In genomic region chr4:126895988-126896570, GRCh38 we compare ENCODE assay signal across 14 cellular contexts.
DNase-seq lines count a peak whose midpoint lies in the region; ATAC-seq and TF ChIP-seq lines count a peak whose summit lies in the region.
"Had no signal": no experiment of that assay in that cellular context is flagged by ENCODE, and none has a peak within 500 bp of the region (broad histone marks: within the 10 kb centered on the region; RNA-seq: fewer than 3 reads in every experiment).

No MANE protein-coding gene starts in this region.

- no peak overlapping the region for H2AFZ ChIP-seq in MM.1S (ENCODE audit: low read length)

- H3K79me2 ChIP-seq in MM.1S (ENCODE audit: low read length) = no peaks in the 10 kb centered on the region

- peaks cover 11% of the 10 kb centered on the region; the same call in 1 of the 2 replicates for H3K4me1 ChIP-seq in MM.1S (ENCODE audit: low read length)
- H3K4me1 ChIP-seq: A549, BE2C had no signal

- H3K4me2 ChIP-seq in MM.1S (ENCODE audit: low read depth, low read length) = no peak overlapping the region
- H3K4me2 ChIP-seq: A549 had no signal

- H3K36me3 ChIP-seq in MM.1S (replicated peaks; ENCODE audit: insufficient read depth, low read length) = no peaks in the 10 kb centered on the region
- H3K36me3 ChIP-seq: BE2C had no signal

- POLR2A ChIA-PET in HEK293T (lab: Yijun Ruan, JAX) = no interaction called here

- peak; percentile 21 for DNase-seq in MM.1S
- DNase-seq in iris pigment epithelial cell (ENCODE audit: low read depth) = peak; percentile 31
- no peak for DNase-seq in stimulated activated CD4-positive, alpha-beta T cell treated with anti-CD3 and anti-CD28 coated beads, Interleukin-4, amount 100 ng/mL, for 24 hours
- no peak for DNase-seq in HEK293T (ENCODE audit: extremely low spot score)
- DNase-seq in Right ventricle myocardium inferior (ENCODE audit: missing footprints) = no peak
- DNase-seq: BE2C; CD4-positive, alpha-beta memory T cell; DMS79; HCEC 1CT; Karpas-422 had no signal

- no peaks in the 10 kb centered on the region for H4K20me1 ChIP-seq in MM.1S (ENCODE audit: insufficient read depth, low read length)

- CTCF ChIA-PET in HEK293T (lab: Yijun Ruan, JAX) = no interaction called here

- H3K9me3 ChIP-seq in MM.1S (replicated peaks; ENCODE audit: insufficient read depth, low read length) = no peaks in the 10 kb centered on the region
- H3K9me3 ChIP-seq: A549, BE2C had no signal

- H3K27me3 ChIP-seq in MM.1S (replicated peaks; ENCODE audit: insufficient read depth, low read length) = no peaks in the 10 kb centered on the region
- H3K27me3 ChIP-seq: BE2C had no signal

- ATAC-seq in GM19463 (IDR thresholded peaks at IDR 0.05; ENCODE audit: unreplicated experiment) (peak; percentile 60), Right ventricle myocardium inferior (no peak)
- ATAC-seq: A549, K562 had no signal

- no peaks in the 10 kb centered on the region for H3K9me2 ChIP-seq in MM.1S (replicated peaks; ENCODE audit: insufficient read depth, low read length)

- no peak overlapping the region for H3K4me3 ChIP-seq in MM.1S (ENCODE audit: low read length)
- H3K4me3 ChIP-seq: A549, K562 had no signal

- no peak for TF ChIP-seq CTCF in MM.1S (IDR thresholded peaks at IDR 0.05; ENCODE audit: low read length)

- H3K27ac ChIP-seq in MM.1S (ENCODE audit: low read length) = peak overlapping the region; percentile 20; the same call in 1 of the 2 replicates
- H3K27ac ChIP-seq: A549, C4-2B had no signal

- H3K9ac ChIP-seq in MM.1S (ENCODE audit: low read length) = no peak overlapping the region

- intact Hi-C loops in Right ventricle myocardium inferior (cut with DNase I) = no loop called here

- no peaks in the 10 kb centered on the region for H3F3A ChIP-seq in MM.1S (ENCODE audit: insufficient read depth, low read length)

TF ChIP-seq in HEK293T, 16 proteins besides CTCF, POLR2A, EP300 and RAD21:
- TF ChIP-seq PKNOX1 (IDR thresholded peaks at IDR 0.05) = no peak
- TF ChIP-seq ELF4 (IDR thresholded peaks at IDR 0.05) = no peak
- TF ChIP-seq FOXK2 (IDR thresholded peaks at IDR 0.05) = no peak
- no peak for TF ChIP-seq ZNF384 (IDR thresholded peaks at IDR 0.05)
- no peak for TF ChIP-seq SP1 (IDR thresholded peaks at IDR 0.05)
- TF ChIP-seq ARNT (IDR thresholded peaks at IDR 0.05) = no peak
- no peak for TF ChIP-seq NFRKB (IDR thresholded peaks at IDR 0.05)
- TF ChIP-seq SUZ12 (IDR thresholded peaks at IDR 0.05) = no peak
- no peak for TF ChIP-seq HDGF (IDR thresholded peaks at IDR 0.05; ENCODE audit: borderline replicate concordance)
- no peak for TF ChIP-seq CTBP1 (IDR thresholded peaks at IDR 0.05; ENCODE audit: borderline replicate concordance)
- TF ChIP-seq TARDBP (IDR thresholded peaks at IDR 0.05) = no peak
- TF ChIP-seq FOXM1 (IDR thresholded peaks at IDR 0.05; ENCODE audit: borderline replicate concordance) = no peak
- no peak for TF ChIP-seq L3MBTL2 (conservative IDR thresholded peaks at IDR 0.05)
- TF ChIP-seq BHLHE40 (IDR thresholded peaks at IDR 0.05; ENCODE audit: borderline replicate concordance) = no peak
- TF ChIP-seq LEF1 (IDR thresholded peaks at IDR 0.05; ENCODE audit: borderline replicate concordance) = no peak
- no peak for TF ChIP-seq FOXA1 (IDR thresholded peaks at IDR 0.05)

Comparison
In these comparisons a context has a peak if more than half of its experiments do, and no peak if none do; other contexts are left out.
1. DNase-seq: peak in MM.1S (single experiment) and iris pigment epithelial cell (single experiment); none in stimulated activated CD4-positive, alpha-beta T cell treated with anti-CD3 and anti-CD28 coated beads, Interleukin-4, amount 100 ng/mL, for 24 hours (single experiment), HEK293T (single experiment) and Right ventricle myocardium inferior (single experiment).